In genomic region chr1:113940365-113941244, GRCh38 we compare ENCODE assay signal across 11 cellular contexts. TPM values are rescaled to one million over a fixed set of nuclear protein-coding genes. Genes with fewer than 3 reads are reported as not detected.
DNase-seq lines count a peak whose midpoint lies in the region; FAIRE-seq and TF ChIP-seq lines count a peak whose summit lies in the region.
"Had no signal": no experiment of that assay in that cellular context is flagged by ENCODE, and none has a peak within 500 bp of the region (broad histone marks: within the 10 kb centered on the region; RNA-seq: fewer than 3 reads in every experiment).

No MANE protein-coding gene starts in this region.

- no peak overlapping the region for H2AFZ ChIP-seq in MM.1S (ENCODE audit: low read length)

- peak overlapping the region; percentile 62 for H3K9ac ChIP-seq in MM.1S (ENCODE audit: low read length)

- H3F3A ChIP-seq in MM.1S (ENCODE audit: insufficient read depth, low read length) = peaks cover 35% of the 10 kb centered on the region

- no peaks in the 10 kb centered on the region for H3K9me2 ChIP-seq in MM.1S (replicated peaks; ENCODE audit: insufficient read depth, low read length)

- H3K27ac ChIP-seq in MM.1S (ENCODE audit: low read length) = peak overlapping the region; percentile 99
- H3K27ac ChIP-seq: epithelial cell of prostate had no signal

- peak overlapping the region; percentile 46 for H3K4me3 ChIP-seq in MM.1S (ENCODE audit: low read length)
- H3K4me3 ChIP-seq: right atrium auricular region had no signal

- no peaks in the 10 kb centered on the region for H3K36me3 ChIP-seq in MM.1S (replicated peaks; ENCODE audit: insufficient read depth, low read length)

- peak overlapping the region; percentile 68 for H3K4me2 ChIP-seq in MM.1S (ENCODE audit: low read depth, low read length)

- peaks cover 42% of the 10 kb centered on the region for H3K4me1 ChIP-seq in MM.1S (ENCODE audit: low read length)

- FAIRE-seq in frontal cortex (lab: Jason Lieb, UNC) = no peak

- TF ChIP-seq CTCF in GM20000 (IDR thresholded peaks at IDR 0.05; ENCODE audit: extremely low read depth, missing control alignments) (no peak), MM.1S (IDR thresholded peaks at IDR 0.05; ENCODE audit: low read length) (no peak)

- no peaks in the 10 kb centered on the region for H4K20me1 ChIP-seq in MM.1S (ENCODE audit: insufficient read depth, low read length)

- H3K27me3 ChIP-seq in MM.1S (replicated peaks; ENCODE audit: insufficient read depth, low read length) = no peaks in the 10 kb centered on the region
- H3K27me3 ChIP-seq: right atrium auricular region had no signal

- DNase-seq in GM20000 (ENCODE audit: low spot score) = peak; percentile 25
- DNase-seq in MM.1S = peak; percentile 76
- DNase-seq in activated T-helper 9 cell treated with anti-CD3 and anti-CD28 coated beads, Interleukin-2, amount 50 U/mL, for 16 hours (ENCODE audit: low read depth) = peak; percentile 18
- peak; percentile 11 for DNase-seq in stimulated activated CD4-positive, alpha-beta T cell treated with anti-CD3 and anti-CD28 coated beads, Interleukin-4, amount 100 ng/mL, for 1 hour
- no peak for DNase-seq in HPDE6-E6E7 (ENCODE audit: extremely low spot score)
- DNase-seq in NCI-H510A treated with DMSO at 0.1 percent for 48 hours (lab: John Stamatoyannopoulos, UW) = no peak
- DNase-seq in frontal cortex (ENCODE audit: low spot score in 2 of 2) = no peak
- no peak for DNase-seq in NCI-H774 (lab: John Stamatoyannopoulos, UW)

- H3K9me3 ChIP-seq in MM.1S (replicated peaks; ENCODE audit: insufficient read depth, low read length) = no peaks in the 10 kb centered on the region
- H3K9me3 ChIP-seq: right atrium auricular region had no signal

- peaks cover 79% of the 10 kb centered on the region for H3K79me2 ChIP-seq in MM.1S (ENCODE audit: low read length)

RNA-seq across cellular contexts. Expression of gene HIPK1, which starts 11.5 kb away (rescaled TPM):
- total RNA-seq in frontal cortex = 35.5 TPM

RNA-seq across cellular contexts. Expression of gene DCLRE1B, which starts 35.5 kb away (rescaled TPM):
- 6.5 TPM for total RNA-seq in frontal cortex

RNA-seq across cellular contexts. Expression of gene AP4B1, which starts 36.0 kb away (rescaled TPM):
- 27.3 TPM for total RNA-seq in frontal cortex

RNA-seq across cellular contexts. Expression of gene OLFML3, which starts 38.7 kb away (rescaled TPM):
- total RNA-seq in frontal cortex = 17.5 TPM

RNA-seq across cellular contexts. Expression of gene BCL2L15, which starts 53.2 kb away (rescaled TPM):
- 0.82 TPM for total RNA-seq in frontal cortex
- total RNA-seq: RPMI7951 had no signal

Comparison
In these comparisons a context has a peak if more than half of its experiments do, and no peak if none do; other contexts are left out.
1. DNase-seq: peak in GM20000 (single experiment), MM.1S (single experiment), activated T-helper 9 cell treated with anti-CD3 and anti-CD28 coated beads, Interleukin-2, amount 50 U/mL, for 16 hours (single experiment) and stimulated activated CD4-positive, alpha-beta T cell treated with anti-CD3 and anti-CD28 coated beads, Interleukin-4, amount 100 ng/mL, for 1 hour (single experiment); none in HPDE6-E6E7 (single experiment), NCI-H510A treated with DMSO at 0.1 percent for 48 hours (single experiment), frontal cortex (0 of 2) and NCI-H774 (single experiment).